Comparison of ENCODE assay signal across 25 cellular contexts in genomic region chr20:33927703-33928102, GRCh38.
DNase-seq lines count a peak whose midpoint lies in the region; ATAC-seq and TF ChIP-seq lines count a peak whose summit lies in the region.
"Had no signal": no experiment of that assay in that cellular context is flagged by ENCODE, and none has a peak within 500 bp of the region (broad histone marks: within the 10 kb centered on the region; RNA-seq: fewer than 3 reads in every experiment).

No MANE protein-coding gene starts in this region.

- H3K27me3 ChIP-seq in BE2C = no peaks in the 10 kb centered on the region

- H3K4me3 ChIP-seq in BE2C (ENCODE audit: low read depth, low read length) = no peak overlapping the region
- no peak overlapping the region for H3K4me3 ChIP-seq in fibroblast of villous mesenchyme (ENCODE audit: low read depth, low read length)
- H3K4me3 ChIP-seq in mucosa of descending colon = no peak overlapping the region
- H3K4me3 ChIP-seq: A549, SK-N-MC had no signal

- no peaks in the 10 kb centered on the region for H3K36me3 ChIP-seq in BE2C
- no peaks in the 10 kb centered on the region for H3K36me3 ChIP-seq in mucosa of descending colon (ENCODE audit: low read depth)

- H3K4me1 ChIP-seq in BE2C = peaks cover 9% of the 10 kb centered on the region
- no peaks in the 10 kb centered on the region for H3K4me1 ChIP-seq in mucosa of descending colon (ENCODE audit: low read depth)
- H3K4me1 ChIP-seq: A549 had no signal

- ATAC-seq in SK-N-SH treated with all-trans-retinoic acid at 6 μM for 48 hours = peak; percentile 36; the same call in 1 of the 3 replicates
- no peak for ATAC-seq in mucosa of descending colon
- ATAC-seq: A549, HepG2, T-helper 17 cell had no signal

- H3K9me3 ChIP-seq in BE2C = no peaks in the 10 kb centered on the region
- no peaks in the 10 kb centered on the region for H3K9me3 ChIP-seq in mucosa of descending colon
- H3K9me3 ChIP-seq: A549 had no signal

- intact Hi-C loops in mucosa of descending colon (cut with DNase I, micrococcal nuclease) = no loop called here

- DNase-seq in BE2C (peak; percentile 72), EH (ENCODE audit: low read depth) (peak; percentile 7), fibroblast of villous mesenchyme (ENCODE audit: low read depth) (peak; percentile 19), mucosa of descending colon (no peak), SK-N-DZ (ENCODE audit: low spot score) (no peak), NCI-H1694 treated with DMSO at 0.1 percent for 48 hours (lab: John Stamatoyannopoulos, UW) (no peak)
- DNase-seq: CD8-positive, alpha-beta memory T cell; DMS 273 treated with DMSO at 0.1 percent for 48 hours; DMS79; GF-D8; Karpas-422; NCI-H1092 treated with DMSO at 0.1 percent for 48 hours; NCI-H1694; NCI-H2081; NCI-H2171; NCI-H226; NCI-H510A treated with DMSO at 0.1 percent for 48 hours; NCI-H748 treated with DMSO at 0.1 percent for 48 hours; NK-92 treated with Interleukin-12 subunit alpha and Interleukin-12 subunit beta, amount 100 ng/mL, for 24 hours; SHP77 treated with DMSO at 0.1 percent for 48 hours; T-helper 17 cell had no signal

- TF ChIP-seq CTCF in BE2C (IDR thresholded peaks at IDR 0.05; ENCODE audit: low read depth, low read length) (no peak), fibroblast of villous mesenchyme (IDR thresholded peaks at IDR 0.05; ENCODE audit: insufficient read depth, low read depth, low read length) (no peak), mucosa of descending colon (IDR thresholded peaks at IDR 0.05) (no peak)

TF ChIP-seq in SK-N-SH treated with all-trans-retinoic acid at 6 μM for 48 hours, 23 proteins besides CTCF, POLR2A, EP300 and RAD21:
- TF ChIP-seq ZNF8 (CRISPR knock-in tag; IDR thresholded peaks at IDR 0.05) = 0 out of 2 replicates have a peak, but pooled peaks have one; percentile 3
- TF ChIP-seq TCF4 (CRISPR knock-in tag; IDR thresholded peaks at IDR 0.05; ENCODE audit: borderline replicate concordance) = peak; percentile 62
- no peak for TF ChIP-seq ESRRG (CRISPR knock-in tag; IDR thresholded peaks at IDR 0.05)
- TF ChIP-seq CSDC2 (CRISPR knock-in tag; IDR thresholded peaks at IDR 0.05) = no peak
TF ChIP-seq in SK-N-SH treated with all-trans-retinoic acid at 6 μM for 48 hours: peak in this region for 2.

Comparison
In these comparisons a context has a peak if more than half of its experiments do, and no peak if none do; other contexts are left out.
1. DNase-seq: peak in BE2C (single experiment), EH (single experiment) and fibroblast of villous mesenchyme (single experiment); none in mucosa of descending colon (0 of 3), SK-N-DZ (single experiment) and NCI-H1694 treated with DMSO at 0.1 percent for 48 hours (single experiment).